8 cellular contexts compared by ENCODE assay signal in the genomic region with DNA sequence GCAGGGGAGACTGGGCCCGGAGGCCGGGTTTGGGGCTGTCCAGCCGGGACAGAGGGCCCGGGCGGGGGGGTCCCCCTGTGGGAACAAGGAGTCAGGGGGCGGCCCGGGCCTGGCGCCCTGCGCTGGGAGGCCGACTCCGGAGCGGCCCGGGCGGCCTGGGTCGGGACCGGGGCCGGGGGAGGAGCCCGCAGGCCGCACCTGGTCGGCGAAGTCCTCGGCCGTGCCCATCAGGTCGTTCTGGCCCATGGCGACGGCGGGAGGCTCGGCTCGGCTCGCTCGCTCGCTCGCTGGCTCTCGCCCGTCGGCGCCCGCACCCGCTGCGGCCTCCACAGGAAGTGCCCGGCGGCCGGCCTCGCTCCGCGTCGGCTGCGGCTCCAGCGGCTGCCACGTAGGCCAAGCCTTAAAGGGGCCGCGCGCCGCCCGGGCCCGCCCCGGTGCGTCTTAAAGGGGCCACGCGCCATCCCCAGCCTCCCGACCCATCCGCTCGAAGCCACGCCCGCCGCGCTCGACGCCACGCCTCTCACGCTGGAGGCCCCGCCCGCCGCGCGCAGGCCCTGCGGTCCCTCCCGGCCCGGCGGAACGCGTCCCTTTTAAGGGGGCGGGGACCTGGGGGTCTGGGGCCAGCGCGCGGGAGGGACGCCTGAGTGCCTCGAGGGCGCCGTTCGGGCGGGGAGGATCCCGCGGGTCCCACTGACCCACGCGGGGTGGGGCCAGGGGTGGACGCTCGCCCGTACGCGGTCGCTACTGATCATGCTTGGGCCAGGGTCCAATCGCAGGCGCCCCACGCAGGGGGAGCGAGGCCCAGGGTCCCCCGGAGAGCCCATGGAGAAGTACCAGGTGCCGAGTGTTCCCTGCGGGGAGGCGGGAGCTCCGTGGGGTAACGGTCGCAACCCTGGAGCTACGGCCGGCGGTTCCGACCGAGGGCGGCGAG.
A peak's percentile ranks its signal among the peaks of the same experiment; 100 is the strongest.
DNase-seq lines count a peak whose midpoint lies in the region; ATAC-seq and TF ChIP-seq lines count a peak whose summit lies in the region.

TSS of gene STKLD1 (plus strand) at position 643 of the 931 bp plus-strand sequence. CDS start at position 751, 108 bp downstream.
TSS of gene SURF4 (minus strand) at position 337 of the 931 bp plus-strand sequence. CDS start at position 246, 91 bp downstream.

- ATAC-seq in GM19043 (IDR thresholded peaks at IDR 0.05; ENCODE audit: low read depth, unreplicated experiment) (peak; percentile 94), HG03342 (IDR thresholded peaks at IDR 0.05; ENCODE audit: unreplicated experiment) (peak; percentile 87)

- no peak for TF ChIP-seq CTCF in AG10803 (conservative IDR thresholded peaks at IDR 0.05; ENCODE audit: low read length)

- peak within 1 kb of the TSS; percentile 59 for H3K27ac ChIP-seq in caudate nucleus (ENCODE audit: low read depth, low read length)

- peak within 1 kb of the TSS; percentile 76 for H3K4me3 ChIP-seq in AG10803 (ENCODE audit: low read length)

- DNase-seq in AG10803 (ENCODE audit: low read depth) (peak; percentile 97), NCI-H345 (lab: John Stamatoyannopoulos, UW) (peak; percentile 96), caudate nucleus (lab: John Stamatoyannopoulos, UW) (peak in 60 of 61 donors; percentile 15 to 97 (median 91)), islet precursor cell (peak; percentile 97)
- peak; percentile 84 to 90 (median 88) for DNase-seq in activated CD4-positive, CD25-positive, alpha-beta regulatory T cell (lab: John Stamatoyannopoulos, UW)
- DNase-seq in stimulated activated CD4-positive, alpha-beta T cell treated with anti-CD3 and anti-CD28 coated beads, Interleukin-12 subunit alpha, Interleukin-12 subunit beta, amount 100 ng/mL, for 24 hours (ENCODE audit: low read depth in 2 of 2), result peak; percentile 92 to 94

Comparison
In these comparisons a context has a peak if more than half of its experiments do, and no peak if none do; other contexts are left out.
1. Peak in every context shown above with its lines: DNase-seq, ATAC-seq, H3K4me3 ChIP-seq and H3K27ac ChIP-seq.